ENCODE assay signal across 7 cellular contexts in genomic region chr9:106623558-106623957, GRCh38.
"Had no signal": no experiment of that assay in that cellular context is flagged by ENCODE, and none has a peak within 500 bp of the region (broad histone marks: within the 10 kb centered on the region; RNA-seq: fewer than 3 reads in every experiment).

No MANE protein-coding gene starts in this region.

- DNase-seq: IMR-90, KBM-7 had no signal

- H3K4me3 ChIP-seq: K562 had no signal

- ATAC-seq: HepG2, K562 had no signal

- H3K4me1 Mint-ChIP-seq: IgD-negative memory B cell had no signal

- H3K27ac Mint-ChIP-seq: IgD-negative memory B cell had no signal

- H3K27ac ChIP-seq: HL-60 had no signal

- FAIRE-seq: HepG2, HTR-8/SVneo, K562 had no signal

- H3K27me3 Mint-ChIP-seq: IgD-negative memory B cell had no signal

- H3K36me3 Mint-ChIP-seq: IgD-negative memory B cell had no signal

- H3K4me3 Mint-ChIP-seq: IgD-negative memory B cell had no signal
